ENCODE assay signal across 17 cellular contexts in the genomic region with DNA sequence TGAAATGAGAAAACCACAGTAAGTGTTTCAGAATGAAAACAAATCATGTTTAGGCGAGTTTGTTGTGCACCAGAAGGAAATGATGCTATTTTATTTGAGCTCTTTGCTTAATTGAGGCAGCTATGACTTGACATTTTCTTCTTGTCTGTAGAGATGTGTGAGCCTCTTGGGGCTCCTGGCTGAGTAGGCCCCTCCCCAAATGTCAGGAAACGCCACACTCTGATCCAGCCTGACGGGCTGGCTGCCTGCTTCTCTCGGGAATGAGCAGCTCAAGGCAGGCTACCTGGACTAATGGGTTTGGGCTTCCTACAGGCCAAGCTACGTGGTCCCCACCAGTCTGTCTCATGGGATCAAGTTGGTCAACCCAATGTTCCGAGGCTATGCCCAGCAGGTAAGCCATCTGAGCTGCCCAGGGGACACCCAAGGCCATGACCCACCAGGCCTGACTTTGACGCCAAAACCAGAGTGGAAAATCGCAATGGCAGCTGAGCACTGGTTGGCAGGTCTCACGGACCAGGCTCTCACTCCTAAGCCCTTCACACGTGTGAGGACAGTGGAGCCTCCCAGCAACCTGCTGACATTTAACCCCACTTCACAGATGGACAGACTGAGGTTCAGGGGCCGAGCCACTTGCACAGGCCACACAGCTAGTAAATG. TPM values are rescaled to one million over a fixed set of nuclear protein-coding genes. Genes with fewer than 3 reads are reported as not detected.
A peak's percentile ranks its signal among the peaks of the same experiment; 100 is the strongest.
DNase-seq lines count a peak whose midpoint lies in the region; ATAC-seq and TF ChIP-seq lines count a peak whose summit lies in the region.
"Had no signal": no experiment of that assay in that cellular context is flagged by ENCODE, and none has a peak within 500 bp of the region (broad histone marks: within the 10 kb centered on the region; RNA-seq: fewer than 3 reads in every experiment).

No MANE protein-coding gene starts in this region.

- H2BK120ac ChIP-seq in trophoblast cell (ENCODE audit: insufficient read depth, low read length, poor library complexity) = peak overlapping the region; percentile 21

- H3K4me3 Mint-ChIP-seq in activated T-cell treated with anti-CD3 and anti-CD28 coated beads, Interleukin-2, amount 50 U/mL, for 4 hours = peak overlapping the region; percentile 24
- H3K4me3 Mint-ChIP-seq in activated naive CD8-positive, alpha-beta T cell treated with anti-CD3 and anti-CD28 coated beads, Interleukin-2, amount 50 U/mL, for 24 hours = no peak overlapping the region

- no peak overlapping the region for H3K9ac ChIP-seq in trophoblast cell (ENCODE audit: low read length)

- WGBS in trophoblast cell (ENCODE audit: extremely low coverage, insufficient coverage, insufficient read length) = no CpG with 5 or more reads among the region's 11 CpGs
- 61 to 69% methylated on average over 10 to 11 of the region's 11 CpGs for WGBS in testis, 2 donors

- peak overlapping the region; percentile 7 for H3K18ac ChIP-seq in trophoblast cell (ENCODE audit: low read length)

- no peak overlapping the region for H4K8ac ChIP-seq in trophoblast cell (ENCODE audit: low read depth, low read length)

- H3K4me3 ChIP-seq in NB4 (ENCODE audit: low read depth, low read length) = no peak overlapping the region
- H3K4me3 ChIP-seq in trophoblast cell (ENCODE audit: low read depth, low read length) = no peak overlapping the region
- no peak overlapping the region for H3K4me3 ChIP-seq in testis
- H3K4me3 ChIP-seq: coronary artery, spleen, vagina had no signal

- no peak for DNase-seq in activated T-cell treated with anti-CD3 and anti-CD28 coated beads, Interleukin-2, amount 50 U/mL, for 4 hours
- DNase-seq in activated T-cell treated with anti-CD3 and anti-CD28 coated beads for 4 hours = no peak
- peak; percentile 41 for DNase-seq in NB4 (ENCODE audit: low read depth)
- DNase-seq in activated naive CD8-positive, alpha-beta T cell treated with anti-CD3 and anti-CD28 coated beads, Interleukin-2, amount 50 U/mL, for 24 hours = no peak
- no peak for DNase-seq in trophoblast cell
- no peak for DNase-seq in testis
- no peak for DNase-seq in activated CD4-positive, CD25-positive, alpha-beta regulatory T cell (lab: John Stamatoyannopoulos, UW)
- DNase-seq: GOT3; left ventricle myocardium superior; NCI-H187 treated with DMSO at 0.1 percent for 48 hours; NCI-H446 treated with DMSO at 0.1 percent for 48 hours; spleen; stimulated activated naive CD4-positive, alpha-beta T cell treated with Interleukin-2 at 50 U/mL for 16 hours had no signal

- no peaks in the 10 kb centered on the region for H3K27me3 Mint-ChIP-seq in activated T-cell treated with anti-CD3 and anti-CD28 coated beads, Interleukin-2, amount 50 U/mL, for 4 hours (ENCODE audit: low read depth)
- no peaks in the 10 kb centered on the region for H3K27me3 Mint-ChIP-seq in activated naive CD8-positive, alpha-beta T cell treated with anti-CD3 and anti-CD28 coated beads, Interleukin-2, amount 50 U/mL, for 24 hours

- H2AFZ ChIP-seq in trophoblast cell (ENCODE audit: insufficient read depth, low read length, poor library complexity) = no peak overlapping the region

- H4K91ac ChIP-seq in trophoblast cell (ENCODE audit: low read depth, low read length) = no peak overlapping the region

- peak overlapping the region; percentile 89 for H3K27ac Mint-ChIP-seq in activated naive CD8-positive, alpha-beta T cell treated with anti-CD3 and anti-CD28 coated beads, Interleukin-2, amount 50 U/mL, for 24 hours

- H3K14ac ChIP-seq in trophoblast cell (ENCODE audit: low read length) = peak overlapping the region; percentile 11

- H3K4me1 ChIP-seq in trophoblast cell (ENCODE audit: control insufficient read depth in 1 of 2, insufficient read depth in 2 of 2, low read length in 2 of 2) (peaks cover 10 to 13% of the 10 kb centered on the region in 2 experiments), testis (no peaks in the 10 kb centered on the region)
- H3K4me1 ChIP-seq: vagina had no signal

- no peaks in the 10 kb centered on the region for H3K9me3 Mint-ChIP-seq in activated T-cell treated with anti-CD3 and anti-CD28 coated beads, Interleukin-2, amount 50 U/mL, for 4 hours
- H3K9me3 Mint-ChIP-seq in activated naive CD8-positive, alpha-beta T cell treated with anti-CD3 and anti-CD28 coated beads, Interleukin-2, amount 50 U/mL, for 24 hours = no peaks in the 10 kb centered on the region

- H3K79me2 ChIP-seq in trophoblast cell (ENCODE audit: control insufficient read depth, insufficient read depth, low read length, poor library complexity) = no peaks in the 10 kb centered on the region

- no peak overlapping the region for H4K12ac ChIP-seq in trophoblast cell (ENCODE audit: low read depth, low read length)

- TF ChIP-seq CTCF in NB4 (IDR thresholded peaks at IDR 0.05; ENCODE audit: low read depth, low read length) = no peak
- no peak for TF ChIP-seq CTCF in testis (IDR thresholded peaks at IDR 0.05)

- TF ChIP-seq POLR2A in NB4 (IDR thresholded peaks at IDR 0.05; ENCODE audit: extremely low read depth, insufficient read length) (no peak), testis (IDR thresholded peaks at IDR 0.05) (no peak)

- H3K4ac ChIP-seq in trophoblast cell (ENCODE audit: low read depth, low read length) = no peak overlapping the region

- no peak overlapping the region for H3K23ac ChIP-seq in trophoblast cell (ENCODE audit: low read length)

- peak overlapping the region; percentile 75 for H2BK12ac ChIP-seq in trophoblast cell (ENCODE audit: low read length)

- peaks cover 3% of the 10 kb centered on the region for H3K79me1 ChIP-seq in trophoblast cell (ENCODE audit: low read length)

- H3K36me3 ChIP-seq in trophoblast cell (ENCODE audit: control insufficient read depth in 1 of 2, insufficient read depth in 2 of 2, low read length in 2 of 2) (peaks cover 6 to 12% of the 10 kb centered on the region in 2 experiments), testis (ENCODE audit: low read depth, missing control alignments) (no peaks in the 10 kb centered on the region)

- H2BK5ac ChIP-seq in trophoblast cell (ENCODE audit: low read depth, low read length, poor library complexity) = no peak overlapping the region

- H3K27me3 ChIP-seq in trophoblast cell (ENCODE audit: insufficient read depth, low read length) (no peaks in the 10 kb centered on the region), testis (no peaks in the 10 kb centered on the region)
- H3K27me3 ChIP-seq: spleen, vagina had no signal

- peaks cover 79% of the 10 kb centered on the region for H3K4me1 Mint-ChIP-seq in activated T-cell treated with anti-CD3 and anti-CD28 coated beads, Interleukin-2, amount 50 U/mL, for 4 hours (ENCODE audit: low read depth)
- peaks cover 84% of the 10 kb centered on the region for H3K4me1 Mint-ChIP-seq in activated naive CD8-positive, alpha-beta T cell treated with anti-CD3 and anti-CD28 coated beads, Interleukin-2, amount 50 U/mL, for 24 hours

- no peak for ATAC-seq in activated T-cell treated with anti-CD3 and anti-CD28 coated beads, Interleukin-2, amount 50 U/mL, for 4 hours
- ATAC-seq in activated naive CD8-positive, alpha-beta T cell treated with anti-CD3 and anti-CD28 coated beads, Interleukin-2, amount 50 U/mL, for 24 hours = no peak
- no peak for ATAC-seq in HG02852 (IDR thresholded peaks at IDR 0.05; ENCODE audit: unreplicated experiment)
- ATAC-seq: left ventricle myocardium superior had no signal

- peaks cover 30% of the 10 kb centered on the region for H3K36me3 Mint-ChIP-seq in activated T-cell treated with anti-CD3 and anti-CD28 coated beads, Interleukin-2, amount 50 U/mL, for 4 hours (ENCODE audit: insufficient read depth)
- H3K36me3 Mint-ChIP-seq in activated naive CD8-positive, alpha-beta T cell treated with anti-CD3 and anti-CD28 coated beads, Interleukin-2, amount 50 U/mL, for 24 hours (ENCODE audit: low read depth) = peaks cover 36% of the 10 kb centered on the region

- H3K27ac ChIP-seq in trophoblast cell (ENCODE audit: low read depth, low read length) (no peak overlapping the region), testis (no peak overlapping the region)
- H3K27ac ChIP-seq: coronary artery, epithelial cell of prostate, vagina had no signal

- no peak overlapping the region for H3K4me2 ChIP-seq in trophoblast cell (ENCODE audit: low read length)

- H3K9me3 ChIP-seq in trophoblast cell (ENCODE audit: insufficient read depth, low read depth, low read length) (no peaks in the 10 kb centered on the region), testis (no peaks in the 10 kb centered on the region)
- H3K9me3 ChIP-seq: spleen, vagina had no signal

- peak overlapping the region; percentile 52 for H2AK5ac ChIP-seq in trophoblast cell (ENCODE audit: low read length)

- intact Hi-C loops in testis (cut with DNase I; ENCODE audit: low total_unique reads) = no loop called here

RNA-seq across cellular contexts. Expression of a gene that starts 29.9 kb away (rescaled TPM):
- 10 to 100 TPM; 39.1 to 48.4 (median 47.0) TPM for total RNA-seq in activated T-cell treated with anti-CD3 and anti-CD28 coated beads, Interleukin-2, amount 50 U/mL, for 4 hours
- polyA plus RNA-seq in trophoblast cell (2013) = 7.7 and 7.9 TPM in 2 replicates
- total RNA-seq in testis = 10 to 100 TPM; 46.8 to 48.3 TPM
- polyA plus RNA-seq in testis (ENCODE audit: insufficient read depth, low read depth, low replicate concordance) = 37.4 TPM

RNA-seq across cellular contexts. Expression of a gene that starts 30.0 kb away (rescaled TPM):
- 10 to 100 TPM; 74.8 to 92.6 (median 76.2) TPM for total RNA-seq in activated T-cell treated with anti-CD3 and anti-CD28 coated beads, Interleukin-2, amount 50 U/mL, for 4 hours
- polyA plus RNA-seq in trophoblast cell (2013) = 31.9 and 33.2 TPM in 2 replicates
- 10 to 100 TPM; 56.3 to 83.2 TPM for total RNA-seq in testis
- 86.8 TPM for polyA plus RNA-seq in testis (ENCODE audit: insufficient read depth, low read depth, low replicate concordance)

RNA-seq across cellular contexts. Expression of a gene that starts 41.2 kb away (rescaled TPM):
- 10 to 100 TPM; 42.4 to 49.3 (median 45.2) TPM for total RNA-seq in activated T-cell treated with anti-CD3 and anti-CD28 coated beads, Interleukin-2, amount 50 U/mL, for 4 hours
- 35.3 and 36.4 TPM in 2 replicates for polyA plus RNA-seq in trophoblast cell (2013)
- 10 to 100 TPM; 32.9 to 43.4 TPM for total RNA-seq in testis
- polyA plus RNA-seq in testis (ENCODE audit: insufficient read depth, low read depth, low replicate concordance) = 23.1 TPM
